Comparison of ENCODE assay signal across 10 cellular contexts in genomic region chr16:57147381-57148191, GRCh38. TPM values are rescaled to one million over a fixed set of nuclear protein-coding genes. Genes with fewer than 3 reads are reported as not detected.
DNase-seq lines count a peak whose midpoint lies in the region; ATAC-seq and TF ChIP-seq lines count a peak whose summit lies in the region.
"Had no signal": no experiment of that assay in that cellular context is flagged by ENCODE, and none has a peak within 500 bp of the region (broad histone marks: within the 10 kb centered on the region; RNA-seq: fewer than 3 reads in every experiment).

No MANE protein-coding gene starts in this region.

- H3K9ac ChIP-seq in mammary epithelial cell (ENCODE audit: insufficient read depth, low read length): no peak overlapping the region

- H3K27me3 Mint-ChIP-seq in activated naive CD4-positive, alpha-beta T cell treated with anti-CD3 and anti-CD28 coated beads for 36 hours (ENCODE audit: low read depth): no peaks in the 10 kb centered on the region
- no peaks in the 10 kb centered on the region for H3K27me3 Mint-ChIP-seq in type B pancreatic cell

- H3K36me3 ChIP-seq in mammary epithelial cell (ENCODE audit: insufficient read depth, low read length): no peaks in the 10 kb centered on the region

- H3K27ac ChIP-seq in mammary epithelial cell (ENCODE audit: insufficient read depth, low read depth, low read length): no peak overlapping the region

- peaks cover 0 to 7% of the 10 kb centered on the region in 2 donors for H3K36me3 Mint-ChIP-seq in activated naive CD4-positive, alpha-beta T cell treated with anti-CD3 and anti-CD28 coated beads, Interleukin-2, amount 50 U/mL, for 72 hours
- H3K36me3 Mint-ChIP-seq in activated naive CD4-positive, alpha-beta T cell treated with anti-CD3 and anti-CD28 coated beads for 36 hours (ENCODE audit: low read depth): peaks cover 4% of the 10 kb centered on the region
- H3K36me3 Mint-ChIP-seq in type B pancreatic cell: peaks cover 10% of the 10 kb centered on the region

- 26% methylated on average over 14 of the region's 14 CpGs for WGBS in mammary epithelial cell (ENCODE audit: low coverage, missing lambda C conversion rate)

- in situ Hi-C loops in mammary epithelial cell (cut with MboI; ENCODE audit: low sequenced_read_pairs in 2 of 2): no loop called here

- no peaks in the 10 kb centered on the region for H3K79me2 ChIP-seq in mammary epithelial cell (ENCODE audit: insufficient read depth, low read length)

- H3K4me1 ChIP-seq in mammary epithelial cell (ENCODE audit: insufficient read depth, low read length): peaks cover 8% of the 10 kb centered on the region

- no peaks in the 10 kb centered on the region for H4K20me1 ChIP-seq in mammary epithelial cell (ENCODE audit: insufficient read depth, low read length)

- H3K4me2 ChIP-seq in mammary epithelial cell (ENCODE audit: insufficient read depth, low read depth, low read length): peak overlapping the region; percentile 31

- intact Hi-C loops in activated naive CD4-positive, alpha-beta T cell treated with anti-CD3 and anti-CD28 coated beads for 36 hours (cut with micrococcal nuclease): no loop called here
- intact Hi-C loops in mammary epithelial cell (cut with micrococcal nuclease): no loop called here

- ATAC-seq in activated naive CD4-positive, alpha-beta T cell treated with anti-CD3 and anti-CD28 coated beads, Interleukin-2, amount 50 U/mL, for 72 hours: no peak
- peak; percentile 15 for ATAC-seq in left lobe of liver

- H3K4me3 Mint-ChIP-seq in activated naive CD4-positive, alpha-beta T cell treated with anti-CD3 and anti-CD28 coated beads for 36 hours: no peak overlapping the region
- H3K4me3 Mint-ChIP-seq in type B pancreatic cell: peak overlapping the region; percentile 47

- no peaks in the 10 kb centered on the region for H3K27me3 ChIP-seq in mammary epithelial cell (ENCODE audit: insufficient read depth, low read length)
- H3K27me3 ChIP-seq: adrenal gland had no signal

- no peaks in the 10 kb centered on the region for H3K9me3 ChIP-seq in mammary epithelial cell (replicated peaks; ENCODE audit: insufficient read depth, low read length)
- H3K9me3 ChIP-seq: adrenal gland had no signal

- H3K27ac Mint-ChIP-seq in activated naive CD4-positive, alpha-beta T cell treated with anti-CD3 and anti-CD28 coated beads, Interleukin-2, amount 50 U/mL, for 72 hours: peak overlapping the region; percentile 29 to 35
- H3K27ac Mint-ChIP-seq in activated naive CD4-positive, alpha-beta T cell treated with anti-CD3 and anti-CD28 coated beads for 36 hours: no peak overlapping the region
- peak overlapping the region; percentile 66 for H3K27ac Mint-ChIP-seq in type B pancreatic cell

- TF ChIP-seq CTCF in mammary epithelial cell (conservative IDR thresholded peaks at IDR 0.05 in 1 of 2, IDR thresholded peaks at IDR 0.05 in 1 of 2; ENCODE audit: extremely low read depth in 1 of 2, insufficient read depth in 1 of 2, low read depth in 1 of 2, low read length in 2 of 2) (no peak), type B pancreatic cell (conservative IDR thresholded peaks at IDR 0.05) (no peak)

- no peaks in the 10 kb centered on the region for H3K9me3 Mint-ChIP-seq in activated naive CD4-positive, alpha-beta T cell treated with anti-CD3 and anti-CD28 coated beads, Interleukin-2, amount 50 U/mL, for 72 hours
- H3K9me3 Mint-ChIP-seq in activated naive CD4-positive, alpha-beta T cell treated with anti-CD3 and anti-CD28 coated beads for 36 hours: no peaks in the 10 kb centered on the region
- H3K9me3 Mint-ChIP-seq in type B pancreatic cell: no peaks in the 10 kb centered on the region

- no peak for DNase-seq in activated naive CD4-positive, alpha-beta T cell treated with anti-CD3 and anti-CD28 coated beads, Interleukin-2, amount 50 U/mL, for 72 hours (ENCODE audit: low spot score in 2 of 2)
- no peak for DNase-seq in activated naive CD4-positive, alpha-beta T cell treated with anti-CD3 and anti-CD28 coated beads for 36 hours
- DNase-seq in mammary epithelial cell: no peak
- DNase-seq in left lobe of liver (ENCODE audit: low spot score): peak; percentile 42
- no peak for DNase-seq in type B pancreatic cell (ENCODE audit: extremely low spot score, unreplicated experiment)
- DNase-seq in activated CD4-positive, alpha-beta T cell treated with anti-CD3 and anti-CD28 coated beads, Interleukin-2, amount 50 U/mL, for 1 hour: no peak
- no peak for DNase-seq in effector CD8-positive, alpha-beta T cell (lab: John Stamatoyannopoulos, UW)
- DNase-seq in OCI-M2 (lab: John Stamatoyannopoulos, UW; ENCODE audit: unreplicated experiment): no peak
- DNase-seq: NCI-H526 treated with DMSO at 0.1 percent for 48 hours had no signal

- CTCF ChIA-PET in activated naive CD4-positive, alpha-beta T cell treated with anti-CD3 and anti-CD28 coated beads for 36 hours (lab: Charles Lee): interaction anchor here (1.0 kb wide), 1 partner anchor 22 kb away, joined by 3 read pairs; no protein-coding TSS in a partner anchor
- CTCF ChIA-PET in mammary epithelial cell (lab: Charles Lee; ENCODE audit: low non-redundant PET): no interaction called here

- H3K4me3 ChIP-seq in mammary epithelial cell (replicated peaks in 1 of 3; ENCODE audit: insufficient read depth in 1 of 3, low read depth in 2 of 3, low read length in 3 of 3): no peak overlapping the region
- H3K4me3 ChIP-seq: adrenal gland had no signal

- dilution Hi-C loops in mammary epithelial cell (cut with HindIII; ENCODE audit: low sequenced_read_pairs): loop anchor here (5.0 kb wide), 2 partner anchors 35 to 40 kb away; no protein-coding TSS in a partner anchor

- H2AFZ ChIP-seq in mammary epithelial cell (ENCODE audit: low read depth, low read length): no peak overlapping the region

- peaks cover 33% of the 10 kb centered on the region for H3K4me1 Mint-ChIP-seq in activated naive CD4-positive, alpha-beta T cell treated with anti-CD3 and anti-CD28 coated beads for 36 hours (ENCODE audit: low read depth)
- peaks cover 22% of the 10 kb centered on the region for H3K4me1 Mint-ChIP-seq in type B pancreatic cell (ENCODE audit: unreplicated experiment)

- BruUV-seq in mammary epithelial cell (replicated peaks; lab: Mats Ljungman, UMichigan): no TSS peak

RNA-seq across cellular contexts. Expression of gene PSME3IP1, which starts 38.3 kb away (rescaled TPM):
- total RNA-seq in activated naive CD4-positive, alpha-beta T cell treated with anti-CD3 and anti-CD28 coated beads, Interleukin-2, amount 50 U/mL, for 72 hours: 100 to 1,000 TPM; 113 to 115 TPM
- total RNA-seq in activated naive CD4-positive, alpha-beta T cell treated with anti-CD3 and anti-CD28 coated beads for 36 hours: 100 to 1,000 TPM; 106 to 110 TPM
- total RNA-seq in mammary epithelial cell (10 to 100 TPM; 43.2 to 90.0 TPM), left lobe of liver (26.6 TPM), type B pancreatic cell (ENCODE audit: low replicate concordance) (90.1 and 94.4 TPM in 2 replicates)
- polyA plus RNA-seq in mammary epithelial cell: 64.8 TPM
- 50.1 TPM for polyA minus RNA-seq in mammary epithelial cell

RNA-seq across cellular contexts. Expression of gene RSPRY1, which starts 38.5 kb away (rescaled TPM):
- total RNA-seq in activated naive CD4-positive, alpha-beta T cell treated with anti-CD3 and anti-CD28 coated beads, Interleukin-2, amount 50 U/mL, for 72 hours: 10 to 100 TPM; 37.2 to 38.6 TPM
- total RNA-seq in activated naive CD4-positive, alpha-beta T cell treated with anti-CD3 and anti-CD28 coated beads for 36 hours: 10 to 100 TPM; 25.7 to 28.7 TPM
- total RNA-seq in mammary epithelial cell: 10 to 100 TPM; 46.9 to 47.2 TPM
- polyA plus RNA-seq in mammary epithelial cell: 23.4 TPM
- 29.1 TPM for polyA minus RNA-seq in mammary epithelial cell
- 18.1 TPM for total RNA-seq in left lobe of liver
- total RNA-seq in type B pancreatic cell (ENCODE audit: low replicate concordance): 36.3 and 49.9 TPM in 2 replicates

RNA-seq across cellular contexts. Expression of gene CPNE2, which starts 55.2 kb away (rescaled TPM):
- total RNA-seq in activated naive CD4-positive, alpha-beta T cell treated with anti-CD3 and anti-CD28 coated beads, Interleukin-2, amount 50 U/mL, for 72 hours: 10 to 100 TPM in 1 of 2 donors, 1 to 10 TPM in 1; 5.1 to 11.5 TPM
- 1 to 10 TPM; 5.1 TPM for total RNA-seq in activated naive CD4-positive, alpha-beta T cell treated with anti-CD3 and anti-CD28 coated beads for 36 hours
- total RNA-seq in mammary epithelial cell (10 to 100 TPM in 1 of 2 donors, 1 to 10 TPM in 1; 7.3 to 24.0 TPM), left lobe of liver (7.3 TPM), type B pancreatic cell (ENCODE audit: low replicate concordance) (28.8 and 32.0 TPM in 2 replicates)
- polyA plus RNA-seq in mammary epithelial cell: 44.5 TPM
- 35.7 TPM for polyA minus RNA-seq in mammary epithelial cell
